22 cellular contexts compared by ENCODE assay signal in the genomic region with DNA sequence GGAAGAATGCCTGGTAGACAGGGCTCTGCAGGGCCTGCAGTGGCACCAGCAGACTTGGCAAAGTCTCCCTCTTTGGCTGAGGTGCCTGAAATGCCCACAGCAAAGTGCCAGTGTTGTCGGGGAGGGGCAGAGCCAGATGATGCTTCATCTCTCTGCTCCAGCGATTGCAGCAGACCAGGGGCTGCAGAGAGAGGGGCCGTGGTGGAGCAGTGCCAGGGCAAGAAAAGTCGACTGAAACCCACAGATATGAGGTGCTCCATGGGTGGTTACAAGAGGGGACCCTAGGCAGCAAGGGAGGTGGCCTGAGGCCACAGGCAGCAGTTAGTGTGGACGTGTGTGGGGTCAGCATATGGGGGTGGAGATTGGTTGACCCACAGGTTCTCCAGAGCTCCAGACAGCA.
"Had no signal": no experiment of that assay in that cellular context is flagged by ENCODE, and none has a peak within 500 bp of the region (broad histone marks: within the 10 kb centered on the region; RNA-seq: fewer than 3 reads in every experiment).

No MANE protein-coding gene starts in this region.

- H3K27me3 ChIP-seq: gastrocnemius medialis, tibial nerve, upper lobe of left lung, uterus had no signal

- H3K36me3 Mint-ChIP-seq: stimulated activated memory B cell treated with anti-CD40 and anti-IgM and Interleukin-4, amounts not matched to agents 10 μg/mL and 1 μg/mL and 100 μg/mL, for 72 hours had no signal

- H3K4me1 ChIP-seq: gastrocnemius medialis, left lung, prostate gland, sigmoid colon, tibial nerve, upper lobe of left lung, uterus had no signal

- H3K4me1 Mint-ChIP-seq: naive thymus-derived CD8-positive, alpha-beta T cell; stimulated activated memory B cell treated with anti-CD40 and anti-IgM and Interleukin-4, amounts not matched to agents 10 μg/mL and 1 μg/mL and 100 μg/mL, for 72 hours had no signal

- ATAC-seq: esophagus mucosa; gastrocnemius medialis; left cardiac atrium; left lung; naive thymus-derived CD8-positive, alpha-beta T cell; right cardiac atrium; stimulated activated memory B cell treated with anti-CD40 and anti-IgM and Interleukin-4, amounts not matched to agents 10 μg/mL and 1 μg/mL and 100 μg/mL, for 72 hours; stimulated activated naive CD8-positive, alpha-beta T cell treated with anti-CD3 and anti-CD28 coated beads, Interleukin-15, Interleukin-2, amounts not matched to agents 100 U/mL and 50 U/mL, for 24 hours had no signal

- DNase-seq: cerebellar nuclear complex; cortex of kidney; effector CD4-positive, alpha-beta T cell; foreskin fibroblast; gastrocnemius medialis; left cardiac atrium; left lung; mesendoderm; right cardiac atrium; sigmoid colon; stimulated activated CD4-positive, alpha-beta T cell treated with anti-CD3 and anti-CD28 coated beads, Interleukin-2, amount 100 ng/mL, for 24 hours; stimulated activated CD4-positive, alpha-beta T cell treated with anti-CD3 and anti-CD28 coated beads, Interleukin-4, amount 100 ng/mL, for 4 hours; stimulated activated naive CD8-positive, alpha-beta T cell treated with anti-CD3 and anti-CD28 coated beads, Interleukin-15, Interleukin-2, amounts not matched to agents 100 U/mL and 50 U/mL, for 24 hours; upper lobe of left lung; uterus had no signal

- H3K27ac ChIP-seq: epithelial cell of prostate, gastrocnemius medialis, left lung, prostate gland, sigmoid colon, thoracic aorta, tibial nerve, upper lobe of left lung, uterus had no signal

- H3K4me3 Mint-ChIP-seq: naive thymus-derived CD8-positive, alpha-beta T cell; stimulated activated memory B cell treated with anti-CD40 and anti-IgM and Interleukin-4, amounts not matched to agents 10 μg/mL and 1 μg/mL and 100 μg/mL, for 72 hours had no signal

- H3K36me3 ChIP-seq: gastrocnemius medialis, left lung, prostate gland, sigmoid colon, thoracic aorta, tibial nerve, upper lobe of left lung, uterus had no signal

- H3K9me3 ChIP-seq: gastrocnemius medialis, prostate gland, thoracic aorta, uterus had no signal

- H3K4me3 ChIP-seq: gastrocnemius medialis, left lung, prostate gland, sigmoid colon, thoracic aorta, tibial nerve, upper lobe of left lung, uterus had no signal

- H3K27ac Mint-ChIP-seq: stimulated activated memory B cell treated with anti-CD40 and anti-IgM and Interleukin-4, amounts not matched to agents 10 μg/mL and 1 μg/mL and 100 μg/mL, for 72 hours had no signal
